Comparison of ENCODE assay signal across 27 cellular contexts in genomic region chr19:28427256-28428083, GRCh38.
DNase-seq lines count a peak whose midpoint lies in the region; ATAC-seq, FAIRE-seq and TF ChIP-seq lines count a peak whose summit lies in the region.
"Had no signal": no experiment of that assay in that cellular context is flagged by ENCODE, and none has a peak within 500 bp of the region (broad histone marks: within the 10 kb centered on the region; RNA-seq: fewer than 3 reads in every experiment).

No MANE protein-coding gene starts in this region.

- TF ChIP-seq POLR2A in testis (IDR thresholded peaks at IDR 0.05), result no peak

- H3K27ac Mint-ChIP-seq in astrocyte (ENCODE audit: unreplicated experiment) (peak overlapping the region; percentile 30), nephron progenitor cell (peak overlapping the region; percentile 50)
- H3K27ac Mint-ChIP-seq: CD14-positive monocyte had no signal

- no peak for TF ChIP-seq CTCF in astrocyte (IDR thresholded peaks at IDR 0.05; ENCODE audit: insufficient read depth, low read depth, low read length)
- no peak for TF ChIP-seq CTCF in nephron progenitor cell (IDR thresholded peaks at IDR 0.05)
- no peak for TF ChIP-seq CTCF in testis (IDR thresholded peaks at IDR 0.05)

- H3K4me1 ChIP-seq in astrocyte (ENCODE audit: insufficient read depth, low read length) (peaks cover 20% of the 10 kb centered on the region), testis (no peaks in the 10 kb centered on the region)
- H3K4me1 ChIP-seq: left ventricle myocardium inferior, stomach, tibial artery had no signal

- H4K20me1 ChIP-seq in astrocyte (ENCODE audit: insufficient read depth, low read length), result no peaks in the 10 kb centered on the region

- peaks cover 38% of the 10 kb centered on the region for H3K4me1 Mint-ChIP-seq in astrocyte (ENCODE audit: low read depth, unreplicated experiment)
- peaks cover 82% of the 10 kb centered on the region for H3K4me1 Mint-ChIP-seq in nephron progenitor cell
- H3K4me1 Mint-ChIP-seq: CD14-positive monocyte had no signal

- H3K36me3 ChIP-seq in astrocyte (ENCODE audit: insufficient read depth, low read length) (no peaks in the 10 kb centered on the region), testis (ENCODE audit: low read depth, missing control alignments) (no peaks in the 10 kb centered on the region)
- H3K36me3 ChIP-seq: left ventricle myocardium inferior, stomach, tibial artery had no signal

- DNase-seq in AG20443 (ENCODE audit: low spot score) (peak; percentile 74), GM03348 (ENCODE audit: low spot score) (peak; percentile 41), astrocyte (ENCODE audit: low read depth) (no peak), nephron progenitor cell (no peak), testis (no peak)
- DNase-seq: activated CD4-positive, alpha-beta T cell treated with anti-CD3 and anti-CD28 coated beads for 48 hours; activated CD8-positive, alpha-beta memory T cell treated with anti-CD3 and anti-CD28 coated beads for 24 hours; activated gamma-delta T cell; activated T-cell treated with anti-CD3 and anti-CD28 coated beads, Interleukin-2, amount 50 U/mL, for 1 hour; cerebellar nuclear complex; left ventricle myocardium inferior; naive B cell; NCI-H446 treated with DMSO at 0.1 percent for 48 hours; retina; stomach; T-helper 9 cell; tibial artery had no signal

- peak overlapping the region; percentile 64 for H3K27ac ChIP-seq in astrocyte (ENCODE audit: low read depth, low read length)
- H3K27ac ChIP-seq in testis, result no peak overlapping the region
- H3K27ac ChIP-seq: left ventricle myocardium inferior, skin epidermis, stomach, tibial artery, VCaP had no signal

- peak overlapping the region; percentile 50 for H3K4me2 ChIP-seq in astrocyte (ENCODE audit: low read length)

- peaks cover 4% of the 10 kb centered on the region for H3K27me3 Mint-ChIP-seq in astrocyte (ENCODE audit: low read depth, unreplicated experiment)
- no peaks in the 10 kb centered on the region for H3K27me3 Mint-ChIP-seq in nephron progenitor cell (ENCODE audit: low read depth, poor library complexity)

- no peak overlapping the region for H2AFZ ChIP-seq in astrocyte (ENCODE audit: low read depth, low read length)

- no peak for FAIRE-seq in astrocyte (lab: Jason Lieb, UNC)
- FAIRE-seq: endothelial cell of umbilical vein, HepG2, islet of Langerhans had no signal

- H3K9me3 Mint-ChIP-seq in astrocyte (ENCODE audit: unreplicated experiment), result peaks cover 9% of the 10 kb centered on the region
- peaks cover 13% of the 10 kb centered on the region for H3K9me3 Mint-ChIP-seq in nephron progenitor cell

- no peak overlapping the region for H3K4me3 Mint-ChIP-seq in astrocyte (ENCODE audit: unreplicated experiment)
- no peak overlapping the region for H3K4me3 Mint-ChIP-seq in nephron progenitor cell
- H3K4me3 Mint-ChIP-seq: CD14-positive monocyte, naive B cell had no signal

- intact Hi-C loops in testis (cut with DNase I; ENCODE audit: low total_unique reads), result no loop called here

- H3K36me3 Mint-ChIP-seq in astrocyte (ENCODE audit: low read depth, unreplicated experiment) (peaks cover 2% of the 10 kb centered on the region), nephron progenitor cell (ENCODE audit: low read depth) (peaks cover 5% of the 10 kb centered on the region)
- H3K36me3 Mint-ChIP-seq: CD14-positive monocyte had no signal

- H3K79me2 ChIP-seq in astrocyte (ENCODE audit: insufficient read depth, low read length), result no peaks in the 10 kb centered on the region

- no peaks in the 10 kb centered on the region for H3K27me3 ChIP-seq in astrocyte (ENCODE audit: insufficient read depth, low read length)
- no peaks in the 10 kb centered on the region for H3K27me3 ChIP-seq in testis
- H3K27me3 ChIP-seq: tibial artery had no signal

- H3K4me3 ChIP-seq in astrocyte (ENCODE audit: insufficient read depth, low read depth, low read length) (no peak overlapping the region), testis (no peak overlapping the region)
- H3K4me3 ChIP-seq: left ventricle myocardium inferior, skin epidermis, stomach, tibial artery had no signal

- H3K9ac ChIP-seq in astrocyte (ENCODE audit: low read length), result peak overlapping the region; percentile 22

- H3K9me3 ChIP-seq in astrocyte (ENCODE audit: insufficient read depth, low read depth, low read length) (no peaks in the 10 kb centered on the region), testis (no peaks in the 10 kb centered on the region)
- H3K9me3 ChIP-seq: left ventricle myocardium inferior, stomach, tibial artery had no signal

- no peak for ATAC-seq in GM21825 (IDR thresholded peaks at IDR 0.05; ENCODE audit: unreplicated experiment)
- no peak for ATAC-seq in GM21367 (IDR thresholded peaks at IDR 0.05; ENCODE audit: unreplicated experiment)
- ATAC-seq in GM19452 (IDR thresholded peaks at IDR 0.05; ENCODE audit: unreplicated experiment), result no peak
- ATAC-seq: HCT116, HepG2 had no signal

- 60 to 78% methylated on average over 12 of the region's 12 CpGs for WGBS in testis, 2 donors

Comparison
In these comparisons a context has a peak if more than half of its experiments do, and no peak if none do; other contexts are left out.
1. DNase-seq: peak in AG20443 (single experiment) and GM03348 (single experiment); none in astrocyte (single experiment), nephron progenitor cell (single experiment) and testis (single experiment).